Comparison of ENCODE assay signal across 8 cellular contexts in genomic region chr10:31602541-31603244, GRCh38.
DNase-seq lines count a peak whose midpoint lies in the region; ATAC-seq and TF ChIP-seq lines count a peak whose summit lies in the region.

No MANE protein-coding gene starts in this region.

- H3K27me3 ChIP-seq in GM23338 (ENCODE audit: insufficient read depth) (no peaks in the 10 kb centered on the region), esophagus squamous epithelium (peaks cover 0 to 8% (median 0%) of the 10 kb centered on the region in 4 donors), mucosa of rectum (ENCODE audit: control insufficient read depth in 2 of 2, insufficient read depth in 2 of 2, low read length in 2 of 2) (no peaks in the 10 kb centered on the region)

- peak overlapping the region; percentile 94 for H2AFZ ChIP-seq in GM23338

- H3K4me3 ChIP-seq in AG10803 (ENCODE audit: low read length) (peak overlapping the region; percentile 70), GM23338 (peak overlapping the region; percentile 84), esophagus squamous epithelium (peak overlapping the region; percentile 35 to 67 (median 62)), mucosa of rectum (ENCODE audit: low read length in 2 of 2) (peak overlapping the region; percentile 63 to 67), urinary bladder (ENCODE audit: low read depth, low read length) (peak overlapping the region; percentile 41)

- H4K20me1 ChIP-seq in GM23338 (replicated peaks; ENCODE audit: insufficient read depth): no peaks in the 10 kb centered on the region

- H3K36me3 Mint-ChIP-seq in GM23338 (ENCODE audit: low read depth) (no peaks in the 10 kb centered on the region; the same call in 2 of the 3 replicates), T-cell (no peaks in the 10 kb centered on the region)

- intact Hi-C loops in esophagus squamous epithelium (cut with DNase I): no loop called here

- DNase-seq in AG10803 (ENCODE audit: low read depth): peak; percentile 91
- DNase-seq in GM23338 (ENCODE audit: low spot score): peak; percentile 78
- DNase-seq in T-cell: no peak
- DNase-seq in esophagus squamous epithelium (lab: John Stamatoyannopoulos, UW): no peak
- no peak for DNase-seq in GM19238 (ENCODE audit: insufficient read length, low spot score)

- peak overlapping the region; percentile 48 to 60 for H3K9ac ChIP-seq in mucosa of rectum (ENCODE audit: low read depth in 1 of 2, low read length in 2 of 2)

- CTCF ChIA-PET in T-cell (lab: Charles Lee): no interaction called here

- peaks cover 7% of the 10 kb centered on the region; the same call in 2 of the 3 replicates for H3K4me1 Mint-ChIP-seq in GM23338
- H3K4me1 Mint-ChIP-seq in T-cell: peaks cover 10 to 16% (median 15%) of the 10 kb centered on the region in 3 donors

- no peaks in the 10 kb centered on the region for H3K36me3 ChIP-seq in GM23338 (ENCODE audit: insufficient read depth)
- H3K36me3 ChIP-seq in esophagus squamous epithelium: no peaks in the 10 kb centered on the region
- H3K36me3 ChIP-seq in mucosa of rectum (ENCODE audit: control insufficient read depth in 2 of 2, insufficient read depth in 2 of 2, low read length in 2 of 2): no peaks in the 10 kb centered on the region
- H3K36me3 ChIP-seq in urinary bladder (ENCODE audit: insufficient read depth): no peaks in the 10 kb centered on the region

- 16 to 40% methylated on average over 11 to 13 of the region's 23 CpGs for WGBS in esophagus squamous epithelium, 2 donors
- 8% methylated on average over 23 of the region's 23 CpGs for WGBS in urinary bladder

- H3K27ac ChIP-seq in GM23338 (ENCODE audit: low read depth) (peak overlapping the region; percentile 80; the same call in 1 of the 2 replicates), esophagus squamous epithelium (peak overlapping the region; percentile 70 to 85 (median 84)), mucosa of rectum (ENCODE audit: low read depth in 2 of 2, low read length in 2 of 2) (peak overlapping the region; percentile 71 to 75), urinary bladder (ENCODE audit: low read depth) (peak overlapping the region; percentile 76)

- no peaks in the 10 kb centered on the region; the same call in 1 of the 3 replicates for H3K9me3 Mint-ChIP-seq in GM23338
- H3K9me3 Mint-ChIP-seq in T-cell: no peaks in the 10 kb centered on the region

- TF ChIP-seq CTCF in AG10803 (conservative IDR thresholded peaks at IDR 0.05; ENCODE audit: low read length): no peak
- no peak for TF ChIP-seq CTCF in GM23338 (conservative IDR thresholded peaks at IDR 0.05; ENCODE audit: low read depth in 2 of 2)
- no peak for TF ChIP-seq CTCF in esophagus squamous epithelium (IDR thresholded peaks at IDR 0.05)

- peaks cover 12% of the 10 kb centered on the region; the same call in 1 of the 2 replicates for H3K9me2 ChIP-seq in GM23338 (ENCODE audit: insufficient read depth)

- H3K27ac Mint-ChIP-seq in GM23338: peak overlapping the region; percentile 77
- H3K27ac Mint-ChIP-seq in T-cell: no peak overlapping the region

- H3K4me3 Mint-ChIP-seq in GM23338: peak overlapping the region; percentile 83
- peak overlapping the region in 2 of 3 donors; percentile 61 to 78 for H3K4me3 Mint-ChIP-seq in T-cell

- H3K27me3 Mint-ChIP-seq in GM23338 (ENCODE audit: insufficient read depth, low read depth, poor library complexity): peaks cover 13% of the 10 kb centered on the region
- H3K27me3 Mint-ChIP-seq in T-cell: peaks cover 0 to 1% of the 10 kb centered on the region in 2 donors

- ATAC-seq in GM23338: peak; percentile 42
- ATAC-seq in T-cell (replicated peaks in 1 of 4): no peak
- no peak for ATAC-seq in GM21447 (IDR thresholded peaks at IDR 0.05; ENCODE audit: unreplicated experiment)

- no peaks in the 10 kb centered on the region for H3F3A ChIP-seq in GM23338 (replicated peaks; ENCODE audit: low read depth)

- H3K9me3 ChIP-seq in esophagus squamous epithelium (no peaks in the 10 kb centered on the region), mucosa of rectum (ENCODE audit: control insufficient read depth in 2 of 2, low read length in 2 of 2) (no peaks in the 10 kb centered on the region)

- no peaks in the 10 kb centered on the region for H3K79me2 ChIP-seq in GM23338 (replicated peaks; ENCODE audit: insufficient read depth)

- no peak for TF ChIP-seq POLR2A in esophagus squamous epithelium (IDR thresholded peaks at IDR 0.05)

- H3K4me2 ChIP-seq in GM23338: peak overlapping the region; percentile 98

- peaks cover 10% of the 10 kb centered on the region; the same call in 1 of the 2 replicates for H3K4me1 ChIP-seq in GM23338 (ENCODE audit: insufficient read depth)
- H3K4me1 ChIP-seq in esophagus squamous epithelium: peaks cover 5 to 34% (median 12%) of the 10 kb centered on the region in 3 donors
- peaks cover 2 to 4% of the 10 kb centered on the region in 2 donors for H3K4me1 ChIP-seq in mucosa of rectum (ENCODE audit: control insufficient read depth in 2 of 2, insufficient read depth in 2 of 2, low read length in 2 of 2)
- H3K4me1 ChIP-seq in urinary bladder (ENCODE audit: insufficient read depth): no peaks in the 10 kb centered on the region

- POLR2A ChIA-PET in T-cell (lab: Charles Lee): no interaction called here

TF ChIP-seq in GM23338, 12 proteins besides CTCF, POLR2A, EP300 and RAD21 (continues in another document):
- TF ChIP-seq EZH2phosphoT487 (IDR thresholded peaks at IDR 0.05; ENCODE audit: unreplicated experiment) (no peak), NANOG (IDR thresholded peaks at IDR 0.05; ENCODE audit: borderline replicate concordance) (no peak), ZNF114 (CRISPR knock-in tag; IDR thresholded peaks at IDR 0.05) (no peak), ETS1 (IDR thresholded peaks at IDR 0.05) (no peak), POLR2AphosphoS5 (IDR thresholded peaks at IDR 0.05; ENCODE audit: low read depth) (no peak), STAT1 (IDR thresholded peaks at IDR 0.05; ENCODE audit: unreplicated experiment) (no peak), ZNF331 (CRISPR knock-in tag; IDR thresholded peaks at IDR 0.05; ENCODE audit: low read depth) (no peak)

Comparison
In these comparisons a context has a peak if more than half of its experiments do, and no peak if none do; other contexts are left out.
1. DNase-seq: peak in AG10803 (single experiment) and GM23338 (single experiment); none in T-cell (0 of 34), esophagus squamous epithelium (single experiment) and GM19238 (single experiment).
2. Peak in every context shown above with its lines, with median percentiles within 50 percentile points of each other: H3K4me3 ChIP-seq and H3K27ac ChIP-seq.